In the genomic region with DNA sequence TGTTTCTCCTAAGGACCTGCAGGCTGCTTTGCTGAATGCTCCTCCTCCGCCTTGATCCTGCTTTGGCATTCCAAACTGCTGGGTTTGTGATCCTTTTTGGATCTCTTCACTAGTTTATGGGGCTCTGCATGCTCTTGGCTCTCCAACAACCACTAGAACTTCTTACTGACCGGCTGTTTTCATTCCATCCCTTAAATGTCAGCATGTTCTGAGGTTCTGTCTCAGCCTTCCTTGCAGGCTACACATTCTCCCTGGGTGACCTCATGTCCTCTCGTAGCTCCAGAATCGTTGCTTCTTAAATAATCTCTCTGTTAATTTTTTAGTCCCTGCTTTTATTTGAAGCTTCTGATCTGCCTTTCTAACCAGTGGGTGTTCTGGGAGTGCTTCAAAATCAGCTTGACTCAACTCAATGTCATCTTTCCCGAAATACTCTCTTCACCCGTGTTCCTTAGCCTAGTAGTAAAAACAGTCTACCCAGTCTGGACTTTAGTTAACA, we compare ENCODE assay signal across 12 cellular contexts.
DNase-seq lines count a peak whose midpoint lies in the region; FAIRE-seq and TF ChIP-seq lines count a peak whose summit lies in the region.
"Had no signal": no experiment of that assay in that cellular context is flagged by ENCODE, and none has a peak within 500 bp of the region (broad histone marks: within the 10 kb centered on the region; RNA-seq: fewer than 3 reads in every experiment).

No MANE protein-coding gene starts in this region.

- no peaks in the 10 kb centered on the region for H3K36me3 Mint-ChIP-seq in astrocyte (ENCODE audit: low read depth, unreplicated experiment)
- H3K36me3 Mint-ChIP-seq: activated naive CD8-positive, alpha-beta T cell had no signal

- TF ChIP-seq CTCF in astrocyte (IDR thresholded peaks at IDR 0.05; ENCODE audit: insufficient read depth, low read depth, low read length): no peak
- TF ChIP-seq CTCF in left ventricle myocardium inferior (IDR thresholded peaks at IDR 0.05; ENCODE audit: borderline replicate concordance): no peak
- no peak for TF ChIP-seq CTCF in kidney (IDR thresholded peaks at IDR 0.05; ENCODE audit: borderline replicate concordance, extremely low read depth, insufficient read depth)
- no peak for TF ChIP-seq CTCF in GM20000 (IDR thresholded peaks at IDR 0.05; ENCODE audit: extremely low read depth, missing control alignments)

- H3K9me3 ChIP-seq in astrocyte (ENCODE audit: insufficient read depth, low read depth, low read length) (no peaks in the 10 kb centered on the region), left ventricle myocardium inferior (replicated peaks) (peaks cover 4% of the 10 kb centered on the region), skeletal muscle satellite cell (replicated peaks; ENCODE audit: low read length) (no peaks in the 10 kb centered on the region), kidney (ENCODE audit: control insufficient read depth in 1 of 2, low read length in 2 of 2) (no peaks in the 10 kb centered on the region)

- H3K79me2 ChIP-seq in astrocyte (ENCODE audit: insufficient read depth, low read length): no peaks in the 10 kb centered on the region

- intact Hi-C loops in left ventricle myocardium inferior (cut with micrococcal nuclease): no loop called here
- intact Hi-C loops in kidney (cut with DNase I): loop anchor here (5.0 kb wide), 1 partner anchor 1113 kb away; no protein-coding TSS in a partner anchor

- H3K4me3 ChIP-seq in astrocyte (ENCODE audit: insufficient read depth, low read depth, low read length) (no peak overlapping the region), left ventricle myocardium inferior (no peak overlapping the region), skeletal muscle satellite cell (ENCODE audit: low read length) (peak overlapping the region; percentile 44), kidney (ENCODE audit: low read length in 2 of 2) (no peak overlapping the region)

- H3K27me3 Mint-ChIP-seq in astrocyte (ENCODE audit: low read depth, unreplicated experiment): no peaks in the 10 kb centered on the region
- H3K27me3 Mint-ChIP-seq: activated naive CD8-positive, alpha-beta T cell had no signal

- H4K20me1 ChIP-seq in astrocyte (ENCODE audit: insufficient read depth, low read length): no peaks in the 10 kb centered on the region

- no peak overlapping the region for H3K4me3 Mint-ChIP-seq in astrocyte (ENCODE audit: unreplicated experiment)
- H3K4me3 Mint-ChIP-seq: activated naive CD8-positive, alpha-beta T cell had no signal

- H3K4me1 ChIP-seq in astrocyte (ENCODE audit: insufficient read depth, low read length): peaks cover 4% of the 10 kb centered on the region
- H3K4me1 ChIP-seq in left ventricle myocardium inferior: peaks cover 15% of the 10 kb centered on the region
- peaks cover 18% of the 10 kb centered on the region for H3K4me1 ChIP-seq in skeletal muscle satellite cell (ENCODE audit: control insufficient read depth, insufficient read depth, low read length)
- H3K4me1 ChIP-seq in kidney (ENCODE audit: control insufficient read depth in 1 of 2, insufficient read depth in 1 of 2, low read depth in 1 of 2, low read length in 2 of 2): no peaks in the 10 kb centered on the region

- H3K36me3 ChIP-seq in astrocyte (ENCODE audit: insufficient read depth, low read length) (no peaks in the 10 kb centered on the region), left ventricle myocardium inferior (no peaks in the 10 kb centered on the region), skeletal muscle satellite cell (ENCODE audit: insufficient read depth, low read length) (no peaks in the 10 kb centered on the region), kidney (ENCODE audit: control insufficient read depth in 1 of 2, insufficient read depth in 2 of 2, low read length in 2 of 2) (no peaks in the 10 kb centered on the region)

- peak overlapping the region; percentile 27 for H3K4me2 ChIP-seq in astrocyte (ENCODE audit: low read length)
- H3K4me2 ChIP-seq in skeletal muscle satellite cell (ENCODE audit: low read length): peak overlapping the region; percentile 66

- peak; percentile 93 for FAIRE-seq in astrocyte (lab: Jason Lieb, UNC)
- no peak for FAIRE-seq in kidney (lab: Jason Lieb, UNC)

- H3K27me3 ChIP-seq in astrocyte (ENCODE audit: insufficient read depth, low read length) (no peaks in the 10 kb centered on the region), left ventricle myocardium inferior (ENCODE audit: low read depth) (no peaks in the 10 kb centered on the region), skeletal muscle satellite cell (ENCODE audit: control insufficient read depth, insufficient read depth, low read length) (no peaks in the 10 kb centered on the region)

- no peak overlapping the region for H2AFZ ChIP-seq in astrocyte (ENCODE audit: low read depth, low read length)

- H3K27ac ChIP-seq in astrocyte (ENCODE audit: low read depth, low read length) (peak overlapping the region; percentile 3), left ventricle myocardium inferior (replicated peaks) (peak overlapping the region; percentile 63), kidney (ENCODE audit: low read depth in 2 of 2, low read length in 2 of 2) (peak overlapping the region in 1 of 2 donors; percentile 6)

- H3K9ac ChIP-seq in astrocyte (ENCODE audit: low read length): no peak overlapping the region
- peak overlapping the region; percentile 37 for H3K9ac ChIP-seq in skeletal muscle satellite cell (ENCODE audit: low read depth, low read length)
- H3K9ac ChIP-seq in kidney (ENCODE audit: low read length in 2 of 2): no peak overlapping the region

- DNase-seq in EH (ENCODE audit: low read depth): peak; percentile 98
- DNase-seq in astrocyte (ENCODE audit: low read depth): peak; percentile 88
- DNase-seq in left ventricle myocardium inferior: no peak
- no peak for DNase-seq in D341Med (ENCODE audit: low spot score)
- DNase-seq in middle frontal gyrus (ENCODE audit: extremely low spot score, low spot score): no peak
- no peak for DNase-seq in kidney
- DNase-seq in GM20000 (ENCODE audit: low spot score): no peak
- DNase-seq: activated CD4-positive, alpha-beta T cell treated with anti-CD3 and anti-CD28 coated beads, Interleukin-2, amount 50 U/mL, for 4 hours; SIG-M5; stimulated activated naive CD4-positive, alpha-beta T cell had no signal

- H3K4me1 Mint-ChIP-seq in astrocyte (ENCODE audit: low read depth, unreplicated experiment): no peaks in the 10 kb centered on the region

- H3K27ac Mint-ChIP-seq in astrocyte (ENCODE audit: unreplicated experiment): no peak overlapping the region
- H3K27ac Mint-ChIP-seq: activated naive CD8-positive, alpha-beta T cell had no signal

- H3K9me3 Mint-ChIP-seq in astrocyte (ENCODE audit: unreplicated experiment): no peaks in the 10 kb centered on the region

Comparison
In these comparisons a context has a peak if more than half of its experiments do, and no peak if none do; other contexts are left out.
1. DNase-seq: peak in EH (single experiment) and astrocyte (single experiment); none in left ventricle myocardium inferior (single experiment), D341Med (single experiment), middle frontal gyrus (single experiment), kidney (single experiment) and GM20000 (single experiment).